Comparison of ENCODE assay signal across 8 cellular contexts in the genomic region with DNA sequence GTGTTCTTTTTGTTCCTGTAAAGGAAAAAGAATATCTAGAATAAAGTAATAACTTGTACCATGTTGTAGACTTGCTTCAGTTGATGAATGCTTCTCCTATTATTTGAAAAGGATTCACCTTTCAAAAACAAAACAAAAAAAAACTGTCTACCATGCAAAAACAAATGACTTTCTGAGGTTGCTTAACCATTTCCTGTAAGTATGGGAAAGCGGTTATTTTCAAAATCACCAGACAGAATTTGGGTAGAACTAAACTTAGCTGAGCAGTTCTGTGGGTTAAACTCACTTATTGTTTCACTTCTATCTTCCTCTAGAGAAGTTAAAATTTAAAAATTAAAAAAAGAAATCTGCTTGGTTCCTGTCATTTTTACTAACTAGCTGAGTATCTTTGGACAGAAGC. TPM values are rescaled to one million over a fixed set of nuclear protein-coding genes. Genes with fewer than 3 reads are reported as not detected.
DNase-seq lines count a peak whose midpoint lies in the region; ATAC-seq, FAIRE-seq and TF ChIP-seq lines count a peak whose summit lies in the region.

No MANE protein-coding gene starts in this region.

- H3K36me3 Mint-ChIP-seq in CD8-positive, alpha-beta T cell = peaks cover 9% of the 10 kb centered on the region
- H3K36me3 Mint-ChIP-seq in activated T-helper 17 cell treated with anti-CD3 and anti-CD28 coated beads, Interleukin-2, amount 50 U/mL, for 72 hours (ENCODE audit: low read depth) = no peaks in the 10 kb centered on the region

- no peaks in the 10 kb centered on the region for H3K36me3 ChIP-seq in CD8-positive, alpha-beta T cell (ENCODE audit: insufficient read depth, low read length)

- no peak for TF ChIP-seq POLR2A in H54 (IDR thresholded peaks at IDR 0.05; ENCODE audit: low read depth, low read length)

- DNase-seq in CD8-positive, alpha-beta T cell = no peak
- DNase-seq in UCSD-AML1 (lab: John Stamatoyannopoulos, UW; ENCODE audit: unreplicated experiment) = no peak
- no peak for DNase-seq in H54 (ENCODE audit: insufficient read length, low spot score)
- DNase-seq in stimulated activated CD4-positive, alpha-beta T cell treated with anti-CD3 and anti-CD28 coated beads, Interleukin-2, amount 100 ng/mL, for 24 hours = no peak
- DNase-seq in epidermal melanocyte (ENCODE audit: insufficient read length, low spot score) = no peak

- FAIRE-seq in H54 (lab: Jason Lieb, UNC) = no peak

- H3K27me3 ChIP-seq in CD8-positive, alpha-beta T cell (ENCODE audit: insufficient read depth, low read length) = no peaks in the 10 kb centered on the region

- H3K4me1 Mint-ChIP-seq in CD8-positive, alpha-beta T cell (ENCODE audit: low read depth) = peaks cover 83% of the 10 kb centered on the region
- H3K4me1 Mint-ChIP-seq in activated T-helper 17 cell treated with anti-CD3 and anti-CD28 coated beads, Interleukin-2, amount 50 U/mL, for 72 hours = peaks cover 61% of the 10 kb centered on the region

- CTCF ChIA-PET in CD8-positive, alpha-beta T cell (lab: Charles Lee) = interaction anchor here (1.5 kb wide), 1 partner anchor 200 kb away, joined by 3 read pairs; no protein-coding TSS in a partner anchor

- H3K27ac Mint-ChIP-seq in CD8-positive, alpha-beta T cell = peak overlapping the region; percentile 90
- peak overlapping the region; percentile 12 for H3K27ac Mint-ChIP-seq in activated T-helper 17 cell treated with anti-CD3 and anti-CD28 coated beads, Interleukin-2, amount 50 U/mL, for 72 hours

- H3K27ac ChIP-seq in CD8-positive, alpha-beta T cell (ENCODE audit: low read depth, low read length) = no peak overlapping the region

- peak; percentile 56 for ATAC-seq in CD8-positive, alpha-beta T cell
- ATAC-seq in GM19463 (IDR thresholded peaks at IDR 0.05; ENCODE audit: unreplicated experiment) (peak; percentile 40), HG03442 (IDR thresholded peaks at IDR 0.05; ENCODE audit: unreplicated experiment) (peak; percentile 49)
- peak; percentile 54 for ATAC-seq in activated T-helper 17 cell treated with anti-CD3 and anti-CD28 coated beads, Interleukin-2, amount 50 U/mL, for 72 hours (replicated peaks)

- H3K4me3 Mint-ChIP-seq in CD8-positive, alpha-beta T cell = peak overlapping the region; percentile 52
- H3K4me3 Mint-ChIP-seq in activated T-helper 17 cell treated with anti-CD3 and anti-CD28 coated beads, Interleukin-2, amount 50 U/mL, for 72 hours = peak overlapping the region; percentile 78

- no peak overlapping the region for H3K4me3 ChIP-seq in CD8-positive, alpha-beta T cell (ENCODE audit: low read depth, low read length)

- no peaks in the 10 kb centered on the region for H3K9me3 Mint-ChIP-seq in CD8-positive, alpha-beta T cell
- no peaks in the 10 kb centered on the region for H3K9me3 Mint-ChIP-seq in activated T-helper 17 cell treated with anti-CD3 and anti-CD28 coated beads, Interleukin-2, amount 50 U/mL, for 72 hours

- TF ChIP-seq CTCF in CD8-positive, alpha-beta T cell (IDR thresholded peaks at IDR 0.05) = no peak

- POLR2A ChIA-PET in CD8-positive, alpha-beta T cell (lab: Charles Lee) = interaction anchor here (0.6 to 3.0 kb wide), 6 partner anchors 8 to 153 kb away, joined by 3 to 16 read pairs (median 4); partner anchors contain the start of genes ERAP1 and LNPEP

- no peaks in the 10 kb centered on the region for H3K9me3 ChIP-seq in CD8-positive, alpha-beta T cell (ENCODE audit: low read length)

- H3K4me1 ChIP-seq in CD8-positive, alpha-beta T cell (ENCODE audit: insufficient read depth, low read length) = peaks cover 80% of the 10 kb centered on the region

- intact Hi-C loops in CD8-positive, alpha-beta T cell (cut with DNase I, micrococcal nuclease) = loop anchor here (1.0 to 2.0 kb wide), 3 partner anchors 14 to 26 kb away; partner anchors contain the start of gene LNPEP (in 1 of the 2)

- H3K27me3 Mint-ChIP-seq in CD8-positive, alpha-beta T cell (ENCODE audit: low read depth) = no peaks in the 10 kb centered on the region
- H3K27me3 Mint-ChIP-seq in activated T-helper 17 cell treated with anti-CD3 and anti-CD28 coated beads, Interleukin-2, amount 50 U/mL, for 72 hours = no peaks in the 10 kb centered on the region

RNA-seq across cellular contexts. Expression of gene LNPEP, which starts 25.2 kb away (rescaled TPM):
- 10 to 100 TPM; 49.5 to 49.6 TPM for total RNA-seq in CD8-positive, alpha-beta T cell
- total RNA-seq in activated T-helper 17 cell treated with anti-CD3 and anti-CD28 coated beads, Interleukin-2, amount 50 U/mL, for 72 hours = 10 to 100 TPM; 45.0 to 52.7 TPM
